Comparison of ENCODE assay signal across 1 cellular context in the genomic region with DNA sequence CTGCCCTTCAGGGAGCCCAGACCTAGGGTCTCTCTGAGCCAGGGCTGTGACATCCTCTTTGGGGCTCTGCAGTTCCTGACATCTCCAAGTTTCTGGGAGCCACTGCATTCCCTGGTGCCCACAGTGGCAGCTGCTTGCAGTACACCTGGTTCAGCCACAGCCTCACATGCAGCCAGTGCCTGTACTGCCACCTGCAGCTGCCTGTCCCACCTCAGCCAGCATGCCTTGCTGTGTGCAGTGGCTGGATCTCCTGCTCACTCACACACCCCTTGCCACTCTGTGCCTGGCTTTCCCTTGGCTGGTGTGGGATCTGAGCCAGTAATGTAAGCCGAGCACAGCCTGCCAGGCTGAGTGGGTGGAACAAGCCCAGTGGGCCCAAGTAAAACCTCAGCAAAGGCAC.
TF ChIP-seq lines count a peak whose summit lies in the region.

No MANE protein-coding gene starts in this region.

TF ChIP-seq in HepG2, 621 proteins besides CTCF, POLR2A, EP300 and RAD21 (continued from another document):
- TF ChIP-seq, protein P1, sequence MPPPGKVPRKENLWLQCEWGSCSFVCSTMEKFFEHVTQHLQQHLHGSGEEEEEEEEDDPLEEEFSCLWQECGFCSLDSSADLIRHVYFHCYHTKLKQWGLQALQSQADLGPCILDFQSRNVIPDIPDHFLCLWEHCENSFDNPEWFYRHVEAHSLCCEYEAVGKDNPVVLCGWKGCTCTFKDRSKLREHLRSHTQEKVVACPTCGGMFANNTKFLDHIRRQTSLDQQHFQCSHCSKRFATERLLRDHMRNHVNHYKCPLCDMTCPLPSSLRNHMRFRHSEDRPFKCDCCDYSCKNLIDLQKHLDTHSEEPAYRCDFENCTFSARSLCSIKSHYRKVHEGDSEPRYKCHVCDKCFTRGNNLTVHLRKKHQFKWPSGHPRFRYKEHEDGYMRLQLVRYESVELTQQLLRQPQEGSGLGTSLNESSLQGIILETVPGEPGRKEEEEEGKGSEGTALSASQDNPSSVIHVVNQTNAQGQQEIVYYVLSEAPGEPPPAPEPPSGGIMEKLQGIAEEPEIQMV (CRISPR knock-in tag; IDR thresholded peaks at IDR 0.05; ENCODE audit: low read depth) = no peak
- TF ChIP-seq FOXM1 (CRISPR knock-in tag; IDR thresholded peaks at IDR 0.05) (no peak), REPIN1 (CRISPR knock-in tag; IDR thresholded peaks at IDR 0.05; ENCODE audit: borderline replicate concordance, low read depth) (no peak), ARNT2 (CRISPR knock-in tag; IDR thresholded peaks at IDR 0.05; ENCODE audit: low read depth) (no peak)
- TF ChIP-seq, protein P2, sequence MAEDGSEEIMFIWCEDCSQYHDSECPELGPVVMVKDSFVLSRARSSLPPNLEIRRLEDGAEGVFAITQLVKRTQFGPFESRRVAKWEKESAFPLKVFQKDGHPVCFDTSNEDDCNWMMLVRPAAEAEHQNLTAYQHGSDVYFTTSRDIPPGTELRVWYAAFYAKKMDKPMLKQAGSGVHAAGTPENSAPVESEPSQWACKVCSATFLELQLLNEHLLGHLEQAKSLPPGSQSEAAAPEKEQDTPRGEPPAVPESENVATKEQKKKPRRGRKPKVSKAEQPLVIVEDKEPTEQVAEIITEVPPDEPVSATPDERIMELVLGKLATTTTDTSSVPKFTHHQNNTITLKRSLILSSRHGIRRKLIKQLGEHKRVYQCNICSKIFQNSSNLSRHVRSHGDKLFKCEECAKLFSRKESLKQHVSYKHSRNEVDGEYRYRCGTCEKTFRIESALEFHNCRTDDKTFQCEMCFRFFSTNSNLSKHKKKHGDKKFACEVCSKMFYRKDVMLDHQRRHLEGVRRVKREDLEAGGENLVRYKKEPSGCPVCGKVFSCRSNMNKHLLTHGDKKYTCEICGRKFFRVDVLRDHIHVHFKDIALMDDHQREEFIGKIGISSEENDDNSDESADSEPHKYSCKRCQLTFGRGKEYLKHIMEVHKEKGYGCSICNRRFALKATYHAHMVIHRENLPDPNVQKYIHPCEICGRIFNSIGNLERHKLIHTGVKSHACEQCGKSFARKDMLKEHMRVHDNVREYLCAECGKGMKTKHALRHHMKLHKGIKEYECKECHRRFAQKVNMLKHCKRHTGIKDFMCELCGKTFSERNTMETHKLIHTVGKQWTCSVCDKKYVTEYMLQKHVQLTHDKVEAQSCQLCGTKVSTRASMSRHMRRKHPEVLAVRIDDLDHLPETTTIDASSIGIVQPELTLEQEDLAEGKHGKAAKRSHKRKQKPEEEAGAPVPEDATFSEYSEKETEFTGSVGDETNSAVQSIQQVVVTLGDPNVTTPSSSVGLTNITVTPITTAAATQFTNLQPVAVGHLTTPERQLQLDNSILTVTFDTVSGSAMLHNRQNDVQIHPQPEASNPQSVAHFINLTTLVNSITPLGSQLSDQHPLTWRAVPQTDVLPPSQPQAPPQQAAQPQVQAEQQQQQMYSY (CRISPR knock-in tag; IDR thresholded peaks at IDR 0.05) = no peak
